In genomic region chr5:32565143-32565542, GRCh38 we compare ENCODE assay signal across 18 cellular contexts. TPM values are rescaled to one million over a fixed set of nuclear protein-coding genes. Genes with fewer than 3 reads are reported as not detected.
DNase-seq lines count a peak whose midpoint lies in the region; ATAC-seq and TF ChIP-seq lines count a peak whose summit lies in the region.
"Had no signal": no experiment of that assay in that cellular context is flagged by ENCODE, and none has a peak within 500 bp of the region (broad histone marks: within the 10 kb centered on the region; RNA-seq: fewer than 3 reads in every experiment).

No MANE protein-coding gene starts in this region.

- no peaks in the 10 kb centered on the region for H3K36me3 ChIP-seq in Caco-2 (ENCODE audit: control insufficient read depth, insufficient read depth, low read length)

- H3K4me3 Mint-ChIP-seq in Caco-2 (ENCODE audit: unreplicated experiment): no peak overlapping the region
- H3K4me3 Mint-ChIP-seq in endothelial cell (ENCODE audit: unreplicated experiment): no peak overlapping the region
- H3K4me3 Mint-ChIP-seq: CD8-positive, alpha-beta T cell; T-cell had no signal

- H3K9me3 ChIP-seq in Caco-2: no peaks in the 10 kb centered on the region

- H3K27ac Mint-ChIP-seq in Caco-2 (ENCODE audit: unreplicated experiment): peak overlapping the region; percentile 47
- peak overlapping the region; percentile 27 for H3K27ac Mint-ChIP-seq in endothelial cell (ENCODE audit: unreplicated experiment)
- H3K27ac Mint-ChIP-seq: CD8-positive, alpha-beta T cell; T-cell had no signal

- DNase-seq in Caco-2 (no peak), MV-4-11 (lab: John Stamatoyannopoulos, UW) (peak; percentile 32), endothelial cell (ENCODE audit: low spot score) (no peak), GM10266 (ENCODE audit: extremely low spot score) (no peak), NCI-H226 (no peak), C1 segment of cervical spinal cord (lab: John Stamatoyannopoulos, UW) (no peak), NCI-H345 treated with DMSO at 0.1 percent for 48 hours (lab: John Stamatoyannopoulos, UW; ENCODE audit: unreplicated experiment) (no peak)
- DNase-seq: CD8-positive, alpha-beta T cell; DMS79 treated with DMSO at 0.1 percent for 48 hours; HCEC 1CT; NCI-H1105; NCI-H1694 treated with DMSO at 0.1 percent for 48 hours; NCI-H2107; NCI-H345; NCI-H69; T-cell had no signal

- no peaks in the 10 kb centered on the region for H3K27me3 ChIP-seq in Caco-2 (replicated peaks; ENCODE audit: control insufficient read depth, insufficient read depth, low read length)

- intact Hi-C loops in Caco-2 (cut with micrococcal nuclease; ENCODE audit: unreplicated experiment): no loop called here

- H3K9me3 Mint-ChIP-seq in Caco-2 (ENCODE audit: unreplicated experiment): peaks cover 7% of the 10 kb centered on the region
- no peaks in the 10 kb centered on the region for H3K9me3 Mint-ChIP-seq in endothelial cell (ENCODE audit: unreplicated experiment)

- H3K27me3 Mint-ChIP-seq in Caco-2 (ENCODE audit: insufficient read depth, unreplicated experiment) (no peaks in the 10 kb centered on the region), endothelial cell (ENCODE audit: unreplicated experiment) (peaks cover 3% of the 10 kb centered on the region)
- H3K27me3 Mint-ChIP-seq: T-cell had no signal

- BruUV-seq in Caco-2 (replicated peaks; lab: Mats Ljungman, UMichigan): no TSS peak

- no peak overlapping the region for H3K4me3 ChIP-seq in Caco-2 (ENCODE audit: low read depth, low read length)

- CTCF ChIA-PET in Caco-2 (lab: Charles Lee): no interaction called here

- peaks cover 17% of the 10 kb centered on the region; the same call in 1 of the 2 replicates for H3K4me1 ChIP-seq in Caco-2

- H3K4me1 Mint-ChIP-seq in Caco-2 (ENCODE audit: low read depth, unreplicated experiment) (peaks cover 9% of the 10 kb centered on the region), endothelial cell (ENCODE audit: unreplicated experiment) (peaks cover 10% of the 10 kb centered on the region)

- peak; percentile 39 for ATAC-seq in GM19351 (IDR thresholded peaks at IDR 0.05; ENCODE audit: unreplicated experiment)
- ATAC-seq: CD8-positive, alpha-beta T cell; Panc1; T-cell had no signal

- POLR2A ChIA-PET in Caco-2 (lab: Charles Lee): no interaction called here

- TF ChIP-seq CTCF in Caco-2 (IDR thresholded peaks at IDR 0.05; ENCODE audit: insufficient read depth in 1 of 2, low read depth in 1 of 2, low read length in 1 of 2, severe bottlenecking in 1 of 2, unreplicated experiment in 1 of 2): no peak
- TF ChIP-seq CTCF in endothelial cell (IDR thresholded peaks at IDR 0.05; ENCODE audit: unreplicated experiment): no peak
- TF ChIP-seq CTCF in GM10266 (IDR thresholded peaks at IDR 0.05; ENCODE audit: control insufficient read depth, insufficient read depth, low read depth, missing control alignments): no peak

- H3K36me3 Mint-ChIP-seq in Caco-2 (ENCODE audit: insufficient read depth, unreplicated experiment): no peaks in the 10 kb centered on the region
- H3K36me3 Mint-ChIP-seq in endothelial cell (ENCODE audit: low read depth, unreplicated experiment): no peaks in the 10 kb centered on the region
- H3K36me3 Mint-ChIP-seq: CD8-positive, alpha-beta T cell had no signal

RNA-seq across cellular contexts. Expression of gene SUB1, which starts 20.2 kb away (rescaled TPM):
- total RNA-seq in Caco-2 (2022): 281 and 293 TPM in 2 replicates
- total RNA-seq in endothelial cell (ENCODE audit: unreplicated experiment): 294 TPM
